ENCODE assay signal across 1 cellular context in genomic region chr1:150627821-150628410, GRCh38.
TF ChIP-seq lines count a peak whose summit lies in the region.

No MANE protein-coding gene starts in this region.

TF ChIP-seq in H1, 55 proteins besides CTCF, POLR2A, EP300 and RAD21:
- TF ChIP-seq EZH2 (IDR thresholded peaks at IDR 0.05; ENCODE audit: low read depth, low read length, severe bottlenecking) = no peak
- no peak for TF ChIP-seq NANOG (IDR thresholded peaks at IDR 0.05; ENCODE audit: insufficient read depth, low read depth, low read length, poor library complexity, severe bottlenecking)
- no peak for TF ChIP-seq KDM4A (IDR thresholded peaks at IDR 0.05; ENCODE audit: low read depth, low read length, severe bottlenecking)
- no peak for TF ChIP-seq HDAC2 (IDR thresholded peaks at IDR 0.05; ENCODE audit: borderline replicate concordance in 1 of 2, low read depth in 2 of 2, low read length in 2 of 2)
- TF ChIP-seq GTF2F1 (IDR thresholded peaks at IDR 0.05; ENCODE audit: borderline replicate concordance, low read depth, low read length) = no peak
- TF ChIP-seq ATF2 (IDR thresholded peaks at IDR 0.05; ENCODE audit: low read length) = no peak
- no peak for TF ChIP-seq SIX5 (IDR thresholded peaks at IDR 0.05; ENCODE audit: low read depth, low read length)
- no peak for TF ChIP-seq BRCA1 (IDR thresholded peaks at IDR 0.05; ENCODE audit: low read depth, low read length)
- no peak for TF ChIP-seq CTBP2 (IDR thresholded peaks at IDR 0.05; ENCODE audit: borderline replicate concordance, insufficient read depth, insufficient read length, low read length)
- no peak for TF ChIP-seq JUN (IDR thresholded peaks at IDR 0.05; ENCODE audit: low read depth, low read length)
- TF ChIP-seq, protein P1, sequence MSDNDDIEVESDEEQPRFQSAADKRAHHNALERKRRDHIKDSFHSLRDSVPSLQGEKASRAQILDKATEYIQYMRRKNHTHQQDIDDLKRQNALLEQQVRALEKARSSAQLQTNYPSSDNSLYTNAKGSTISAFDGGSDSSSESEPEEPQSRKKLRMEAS (IDR thresholded peaks at IDR 0.05) = no peak
- TF ChIP-seq MAFK (IDR thresholded peaks at IDR 0.05; ENCODE audit: low read depth, low read length) = no peak
- no peak for TF ChIP-seq ATF3 (IDR thresholded peaks at IDR 0.05; ENCODE audit: insufficient read depth, low read depth, low read length)
- TF ChIP-seq KDM1A (IDR thresholded peaks at IDR 0.05; ENCODE audit: borderline replicate concordance, low read length) = no peak
- no peak for TF ChIP-seq CBX8 (IDR thresholded peaks at IDR 0.05; ENCODE audit: borderline replicate concordance, low read depth, low read length)
